ENCODE assay signal across 8 cellular contexts in the genomic region with DNA sequence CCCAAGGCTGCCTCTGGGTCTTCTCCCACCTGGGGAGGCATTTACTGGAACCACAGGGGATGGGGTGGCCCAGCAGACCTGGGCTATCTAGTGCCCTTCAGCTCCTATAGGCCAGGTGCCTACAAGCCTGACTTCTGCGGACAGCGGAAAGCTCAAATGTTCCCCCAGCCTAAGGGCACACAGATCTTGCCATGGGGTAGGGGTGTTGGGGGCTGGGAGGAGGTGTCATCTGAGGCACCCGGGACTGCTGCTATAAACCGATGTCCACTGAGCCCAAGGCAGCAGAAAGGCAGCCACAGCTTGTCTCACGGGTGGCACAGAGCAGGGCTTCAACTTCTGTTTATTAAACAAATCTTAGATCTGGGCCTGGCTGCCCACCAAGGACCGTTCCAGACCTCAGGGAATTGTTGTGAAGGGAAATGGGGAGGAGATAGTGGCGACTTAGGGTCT. TPM values are rescaled to one million over a fixed set of nuclear protein-coding genes. Genes with fewer than 3 reads are reported as not detected.
DNase-seq lines count a peak whose midpoint lies in the region; ATAC-seq and TF ChIP-seq lines count a peak whose summit lies in the region.

No MANE protein-coding gene starts in this region.

- DNase-seq in ELF-1 (ENCODE audit: low read depth, low spot score) (peak; percentile 38), T-helper 17 cell (no peak), fibroblast of villous mesenchyme (ENCODE audit: low read depth) (no peak), gastrocnemius medialis (no peak), NCI-H524 (lab: John Stamatoyannopoulos, UW) (no peak), NCI-H146 (lab: John Stamatoyannopoulos, UW) (no peak), KG1 (lab: John Stamatoyannopoulos, UW) (no peak)

- H3K36me3 ChIP-seq in gastrocnemius medialis: no peaks in the 10 kb centered on the region

- peak overlapping the region; percentile 79 for H3K27ac Mint-ChIP-seq in T-helper 17 cell

- H3K4me1 ChIP-seq in gastrocnemius medialis: peaks cover 50 to 58% of the 10 kb centered on the region in 2 donors

- H3K4me3 ChIP-seq in fibroblast of villous mesenchyme (ENCODE audit: low read depth, low read length) (peak overlapping the region; percentile 59), gastrocnemius medialis (peak overlapping the region in 3 of 4 donors; percentile 69 to 74 (median 72))

- TF ChIP-seq CTCF in fibroblast of villous mesenchyme (IDR thresholded peaks at IDR 0.05; ENCODE audit: insufficient read depth, low read depth, low read length) (no peak), gastrocnemius medialis (IDR thresholded peaks at IDR 0.05 in 4 of 5, conservative IDR thresholded peaks at IDR 0.05 in 1 of 5) (no peak)

- no peaks in the 10 kb centered on the region for H3K36me3 Mint-ChIP-seq in T-helper 17 cell (ENCODE audit: low read depth)

- in situ Hi-C loops in gastrocnemius medialis (cut with MboI; ENCODE audit: low sequenced_read_pairs in 4 of 4): no loop called here

- no peaks in the 10 kb centered on the region for H3K27me3 Mint-ChIP-seq in T-helper 17 cell

- peaks cover 27% of the 10 kb centered on the region for H3K4me1 Mint-ChIP-seq in T-helper 17 cell

- intact Hi-C loops in gastrocnemius medialis (cut with DNase I; ENCODE audit: low total_unique reads): no loop called here

- H3K27ac ChIP-seq in gastrocnemius medialis: peak overlapping the region; percentile 83 to 92 (median 90)

- H3K27me3 ChIP-seq in gastrocnemius medialis: no peaks in the 10 kb centered on the region

- TF ChIP-seq POLR2A in gastrocnemius medialis (IDR thresholded peaks at IDR 0.05): no peak

- H3K9me3 ChIP-seq in T-helper 17 cell (ENCODE audit: control insufficient read depth, low read length, poor library complexity, severe bottlenecking): no peaks in the 10 kb centered on the region
- no peaks in the 10 kb centered on the region for H3K9me3 ChIP-seq in gastrocnemius medialis

- ATAC-seq in T-helper 17 cell (no peak), gastrocnemius medialis (no peak), HG03469 (IDR thresholded peaks at IDR 0.05; ENCODE audit: unreplicated experiment) (no peak)

- H3K4me3 Mint-ChIP-seq in T-helper 17 cell: peak overlapping the region; percentile 90

RNA-seq across cellular contexts. Expression of a gene that starts 3.6 kb away (rescaled TPM):
- total RNA-seq in T-helper 17 cell (10 to 100 TPM; 29.5 to 43.1 TPM), fibroblast of villous mesenchyme (227 and 267 TPM in 2 replicates), gastrocnemius medialis (10 to 100 TPM; 24.8 to 76.6 (median 58.6) TPM)

RNA-seq across cellular contexts. Expression of a gene that starts 27.6 kb away (rescaled TPM):
- total RNA-seq in T-helper 17 cell (100 to 1,000 TPM; 172 to 189 TPM), fibroblast of villous mesenchyme (19.9 and 23.5 TPM in 2 replicates), gastrocnemius medialis (100 to 1,000 TPM; 102 to 196 (median 114) TPM)

RNA-seq across cellular contexts. Expression of a gene that starts 32.8 kb away (rescaled TPM):
- total RNA-seq in T-helper 17 cell (10 to 100 TPM; 14.8 to 17.4 TPM), fibroblast of villous mesenchyme (99.5 and 149 TPM in 2 replicates), gastrocnemius medialis (10 to 100 TPM; 48.6 to 64.6 (median 56.7) TPM)
